15 cellular contexts compared by ENCODE assay signal in the genomic region with DNA sequence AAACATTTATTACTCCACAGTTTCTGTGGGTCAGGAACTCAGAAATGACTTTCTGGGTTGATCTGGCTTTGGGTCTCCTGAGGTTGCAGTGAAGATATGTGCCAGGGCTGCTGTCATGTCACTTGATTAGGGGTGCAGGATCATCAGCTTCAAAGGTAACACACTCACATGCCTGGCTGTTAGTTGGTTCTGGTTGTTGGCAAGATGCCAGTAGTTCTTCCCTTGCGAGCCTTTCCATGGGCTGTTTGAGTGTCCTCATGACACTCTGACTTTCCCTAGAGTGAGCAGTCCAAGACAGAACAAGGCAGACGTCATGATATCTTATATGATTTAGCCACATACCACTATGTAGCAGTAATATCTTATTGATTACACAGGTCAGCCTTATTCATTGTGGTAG. TPM values are rescaled to one million over a fixed set of nuclear protein-coding genes. Genes with fewer than 3 reads are reported as not detected.
DNase-seq lines count a peak whose midpoint lies in the region; ATAC-seq and FAIRE-seq lines count a peak whose summit lies in the region.
"Had no signal": no experiment of that assay in that cellular context is flagged by ENCODE, and none has a peak within 500 bp of the region (broad histone marks: within the 10 kb centered on the region; RNA-seq: fewer than 3 reads in every experiment).

No MANE protein-coding gene starts in this region.

- no peak for ATAC-seq in activated T-cell treated with anti-CD3 and anti-CD28 coated beads, Interleukin-2, amount 50 U/mL, for 4 hours
- no peak for ATAC-seq in GM21619 (IDR thresholded peaks at IDR 0.05; ENCODE audit: unreplicated experiment)
- ATAC-seq: effector memory CD8-positive, alpha-beta T cell; GM23338; upper lobe of right lung had no signal

- intact Hi-C loops in activated naive CD4-positive, alpha-beta T cell treated with anti-CD3 and anti-CD28 coated beads for 36 hours (cut with micrococcal nuclease): loop anchor here (5.0 kb wide), 5 partner anchors 352 to 1148 kb away; partner anchors contain the start of gene COLGALT2

- H3K9me3 ChIP-seq in endocrine pancreas (ENCODE audit: control insufficient read depth, low read length) (no peaks in the 10 kb centered on the region), skeletal muscle satellite cell (replicated peaks; ENCODE audit: low read length) (no peaks in the 10 kb centered on the region)
- H3K9me3 ChIP-seq: adrenal gland, sigmoid colon, SJCRH30, upper lobe of right lung had no signal

- H3K27me3 ChIP-seq in endocrine pancreas (ENCODE audit: control insufficient read depth, insufficient read depth, low read length) (no peaks in the 10 kb centered on the region), skeletal muscle satellite cell (ENCODE audit: control insufficient read depth, insufficient read depth, low read length) (no peaks in the 10 kb centered on the region)
- H3K27me3 ChIP-seq: adrenal gland, sigmoid colon, SJCRH30, upper lobe of right lung had no signal

- no peak for DNase-seq in activated T-cell treated with anti-CD3 and anti-CD28 coated beads, Interleukin-2, amount 50 U/mL, for 4 hours
- DNase-seq in activated T-cell treated with anti-CD3 and anti-CD28 coated beads, Interleukin-2, amount 50 U/mL, for 48 hours: no peak
- DNase-seq in NCI-H2227 treated with DMSO at 0.1 percent for 48 hours (lab: John Stamatoyannopoulos, UW) (peak; percentile 25), GM19239 (ENCODE audit: insufficient read length, low spot score) (no peak)
- no peak for DNase-seq in activated naive CD4-positive, alpha-beta T cell treated with anti-CD3 and anti-CD28 coated beads for 36 hours
- DNase-seq: activated CD4-positive, alpha-beta T cell treated with anti-CD3 and anti-CD28 coated beads, Interleukin-2, amount 50 U/mL, for 1 hour; effector memory CD8-positive, alpha-beta T cell; sigmoid colon; upper lobe of right lung had no signal

- peaks cover 26% of the 10 kb centered on the region for H3K4me1 ChIP-seq in endocrine pancreas (ENCODE audit: control insufficient read depth, insufficient read depth, low read length)
- H3K4me1 ChIP-seq in skeletal muscle satellite cell (ENCODE audit: control insufficient read depth, insufficient read depth, low read length): peaks cover 20% of the 10 kb centered on the region
- H3K4me1 ChIP-seq: SJCRH30 had no signal

- no peak for FAIRE-seq in GM19239 (lab: Jason Lieb, UNC)

- no peaks in the 10 kb centered on the region for H3K36me3 ChIP-seq in endocrine pancreas (ENCODE audit: control insufficient read depth, insufficient read depth, low read length)
- peaks cover 2% of the 10 kb centered on the region for H3K36me3 ChIP-seq in skeletal muscle satellite cell (ENCODE audit: insufficient read depth, low read length)
- H3K36me3 ChIP-seq: adrenal gland, SJCRH30 had no signal

- peak overlapping the region; percentile 95 for H3K4me2 ChIP-seq in skeletal muscle satellite cell (ENCODE audit: low read length)

- no peak overlapping the region for H3K27ac Mint-ChIP-seq in activated naive CD4-positive, alpha-beta T cell treated with anti-CD3 and anti-CD28 coated beads for 36 hours
- H3K27ac Mint-ChIP-seq: GM23338 had no signal

- H3K9ac ChIP-seq in endocrine pancreas (ENCODE audit: control insufficient read depth, insufficient read depth, low read length): no peak overlapping the region
- no peak overlapping the region for H3K9ac ChIP-seq in skeletal muscle satellite cell (ENCODE audit: low read depth, low read length)

- H3K4me3 Mint-ChIP-seq in activated T-cell treated with anti-CD3 and anti-CD28 coated beads, Interleukin-2, amount 50 U/mL, for 4 hours: peak overlapping the region; percentile 35
- H3K4me3 Mint-ChIP-seq in activated naive CD4-positive, alpha-beta T cell treated with anti-CD3 and anti-CD28 coated beads for 36 hours: no peak overlapping the region

- H3K9me3 Mint-ChIP-seq in activated T-cell treated with anti-CD3 and anti-CD28 coated beads, Interleukin-2, amount 50 U/mL, for 4 hours: no peaks in the 10 kb centered on the region
- H3K9me3 Mint-ChIP-seq in activated naive CD4-positive, alpha-beta T cell treated with anti-CD3 and anti-CD28 coated beads for 36 hours: no peaks in the 10 kb centered on the region
- H3K9me3 Mint-ChIP-seq: effector memory CD8-positive, alpha-beta T cell; GM23338 had no signal

- CTCF ChIA-PET in activated naive CD4-positive, alpha-beta T cell treated with anti-CD3 and anti-CD28 coated beads for 36 hours (lab: Charles Lee): interaction anchor here (1.7 to 1.8 kb wide), 2 partner anchors 11 to 354 kb away, joined by 6 to 16 read pairs; no protein-coding TSS in a partner anchor

- no peaks in the 10 kb centered on the region for H3K27me3 Mint-ChIP-seq in activated T-cell treated with anti-CD3 and anti-CD28 coated beads, Interleukin-2, amount 50 U/mL, for 4 hours (ENCODE audit: low read depth)
- H3K27me3 Mint-ChIP-seq in activated naive CD4-positive, alpha-beta T cell treated with anti-CD3 and anti-CD28 coated beads for 36 hours (ENCODE audit: low read depth): no peaks in the 10 kb centered on the region
- H3K27me3 Mint-ChIP-seq: effector memory CD8-positive, alpha-beta T cell had no signal

- H3K4me3 ChIP-seq in endocrine pancreas (ENCODE audit: control insufficient read depth, insufficient read depth, low read length): peak overlapping the region; percentile 96
- H3K4me3 ChIP-seq in skeletal muscle satellite cell (ENCODE audit: low read length): no peak overlapping the region

- peaks cover 34% of the 10 kb centered on the region for H3K4me1 Mint-ChIP-seq in activated T-cell treated with anti-CD3 and anti-CD28 coated beads, Interleukin-2, amount 50 U/mL, for 4 hours (ENCODE audit: low read depth)
- H3K4me1 Mint-ChIP-seq in activated naive CD4-positive, alpha-beta T cell treated with anti-CD3 and anti-CD28 coated beads for 36 hours (ENCODE audit: low read depth): peaks cover 28% of the 10 kb centered on the region

- H3K36me3 Mint-ChIP-seq in activated T-cell treated with anti-CD3 and anti-CD28 coated beads, Interleukin-2, amount 50 U/mL, for 4 hours (ENCODE audit: insufficient read depth): peaks cover 2% of the 10 kb centered on the region
- H3K36me3 Mint-ChIP-seq in activated naive CD4-positive, alpha-beta T cell treated with anti-CD3 and anti-CD28 coated beads for 36 hours (ENCODE audit: low read depth): peaks cover 2% of the 10 kb centered on the region

RNA-seq across cellular contexts. Expression of gene SWT1, which starts 1.8 kb away (rescaled TPM):
- total RNA-seq in activated T-cell treated with anti-CD3 and anti-CD28 coated beads, Interleukin-2, amount 50 U/mL, for 4 hours: 1 to 10 TPM in 2 of 3 donors, under 1 TPM in 1; 0.66 to 1.7 (median 1.0) TPM
- 2.8 and 3.3 TPM in 2 replicates for total RNA-seq in skeletal muscle satellite cell (2012; rRNA removed)
- total RNA-seq in activated naive CD4-positive, alpha-beta T cell treated with anti-CD3 and anti-CD28 coated beads for 36 hours: 1 to 10 TPM; 1.7 to 2.9 TPM

RNA-seq across cellular contexts. Expression of gene TRMT1L, which starts 2.1 kb away (rescaled TPM):
- total RNA-seq in activated T-cell treated with anti-CD3 and anti-CD28 coated beads, Interleukin-2, amount 50 U/mL, for 4 hours: 10 to 100 TPM; 13.7 to 16.8 (median 15.3) TPM
- 14.7 and 18.8 TPM in 2 replicates for total RNA-seq in skeletal muscle satellite cell (2012; rRNA removed)
- 10 to 100 TPM; 26.6 to 28.7 TPM for total RNA-seq in activated naive CD4-positive, alpha-beta T cell treated with anti-CD3 and anti-CD28 coated beads for 36 hours
